In genomic region chr4:7678318-7678852, GRCh38 we compare ENCODE assay signal across 14 cellular contexts.
DNase-seq lines count a peak whose midpoint lies in the region; ATAC-seq, FAIRE-seq and TF ChIP-seq lines count a peak whose summit lies in the region.
"Had no signal": no experiment of that assay in that cellular context is flagged by ENCODE, and none has a peak within 500 bp of the region (broad histone marks: within the 10 kb centered on the region; RNA-seq: fewer than 3 reads in every experiment).

No MANE protein-coding gene starts in this region.

- FAIRE-seq in A549 (lab: Jason Lieb, UNC) (no peak), bronchial epithelial cell (lab: Jason Lieb, UNC) (peak; percentile 60)
- FAIRE-seq: GM19239, HTR-8/SVneo had no signal

- TF ChIP-seq EP300 in A549 (IDR thresholded peaks at IDR 0.05) = no peak

- H3K27me3 Mint-ChIP-seq in type B pancreatic cell = no peaks in the 10 kb centered on the region

- no peak overlapping the region for H3K4me3 ChIP-seq in A549
- no peak overlapping the region for H3K4me3 ChIP-seq in BLaER1 treated with 17β-estradiol and CSF1 and Interleukin-3, amounts not matched to agents 10 nM and 100 nM
- no peak overlapping the region for H3K4me3 ChIP-seq in bronchial epithelial cell (ENCODE audit: low read depth, low read length)
- H3K4me3 ChIP-seq in lower lobe of right lung = no peak overlapping the region

- DNase-seq in A549 (ENCODE audit: low read depth in 1 of 2, low spot score in 1 of 2) (no peak), bronchial epithelial cell (ENCODE audit: low read depth) (no peak), lower lobe of right lung (peak; percentile 18), SKM-1 treated with dmso at 0.1 percent for 144 hours (lab: John Stamatoyannopoulos, UW; ENCODE audit: unreplicated experiment) (no peak), type B pancreatic cell (ENCODE audit: extremely low spot score, unreplicated experiment) (no peak), NCI-H1048 (lab: John Stamatoyannopoulos, UW) (no peak)
- DNase-seq: CD4-positive, CD25-positive, alpha-beta regulatory T cell; DMS53; GF-D8; GOT3; HCEC 1CT had no signal

- peaks cover 5% of the 10 kb centered on the region for H3K4me1 Mint-ChIP-seq in type B pancreatic cell (ENCODE audit: unreplicated experiment)
- H3K4me1 Mint-ChIP-seq: CD4-positive, CD25-positive, alpha-beta regulatory T cell had no signal

- H3K4me1 ChIP-seq in A549 = no peaks in the 10 kb centered on the region
- H3K4me1 ChIP-seq in BLaER1 treated with 17β-estradiol and CSF1 and Interleukin-3, amounts not matched to agents 10 nM and 100 nM = peaks cover 19 to 56% (median 50%) of the 10 kb centered on the region in 10 experiments
- H3K4me1 ChIP-seq in lower lobe of right lung = no peaks in the 10 kb centered on the region

- TF ChIP-seq CTCF in A549 (IDR thresholded peaks at IDR 0.05) (no peak), bronchial epithelial cell (IDR thresholded peaks at IDR 0.05; ENCODE audit: insufficient read depth, low read length, severe bottlenecking) (no peak), lower lobe of right lung (IDR thresholded peaks at IDR 0.05) (no peak), type B pancreatic cell (conservative IDR thresholded peaks at IDR 0.05) (no peak)

- peaks cover 0 to 8% (median 0%) of the 10 kb centered on the region in 11 experiments; a peak in 2 of 22 replicates for H4K20me1 ChIP-seq in BLaER1 treated with 17β-estradiol and CSF1 and Interleukin-3, amounts not matched to agents 10 nM and 100 nM

- H3K9me3 ChIP-seq in A549 (no peaks in the 10 kb centered on the region), lower lobe of right lung (peaks cover 10% of the 10 kb centered on the region)
- H3K9me3 ChIP-seq in BLaER1 treated with 17β-estradiol and CSF1 and Interleukin-3, amounts not matched to agents 10 nM and 100 nM (replicated peaks in 1 of 11) = peaks cover 0 to 18% (median 0%) of the 10 kb centered on the region in 11 experiments; a peak in 4 of 22 replicates

- peaks cover 0 to 9% (median 0%) of the 10 kb centered on the region in 11 experiments; a peak in 1 of 22 replicates for H3K36me3 ChIP-seq in BLaER1 treated with 17β-estradiol and CSF1 and Interleukin-3, amounts not matched to agents 10 nM and 100 nM
- no peaks in the 10 kb centered on the region for H3K36me3 ChIP-seq in bronchial epithelial cell (ENCODE audit: control insufficient read depth, insufficient read depth, low read length)
- no peaks in the 10 kb centered on the region for H3K36me3 ChIP-seq in lower lobe of right lung

- H3K4me3 Mint-ChIP-seq in type B pancreatic cell = no peak overlapping the region
- H3K4me3 Mint-ChIP-seq: CD4-positive, CD25-positive, alpha-beta regulatory T cell had no signal

- H3K27me3 ChIP-seq in BLaER1 treated with 17β-estradiol and CSF1 and Interleukin-3, amounts not matched to agents 10 nM and 100 nM = no peaks in the 10 kb centered on the region
- no peaks in the 10 kb centered on the region for H3K27me3 ChIP-seq in bronchial epithelial cell (ENCODE audit: control insufficient read depth, insufficient read depth, low read length)
- no peaks in the 10 kb centered on the region for H3K27me3 ChIP-seq in lower lobe of right lung (ENCODE audit: low read depth)

- H3K9ac ChIP-seq in BLaER1 treated with 17β-estradiol and CSF1 and Interleukin-3, amounts not matched to agents 10 nM and 100 nM = no peak overlapping the region

- 89% methylated on average over 7 of the region's 9 CpGs for WGBS in A549 (ENCODE audit: missing lambda C conversion rate)

- TF ChIP-seq POLR2A in A549 (IDR thresholded peaks at IDR 0.05; ENCODE audit: low read length) = no peak

- peaks cover 13% of the 10 kb centered on the region for H3K36me3 Mint-ChIP-seq in type B pancreatic cell
- H3K36me3 Mint-ChIP-seq: CD4-positive, CD25-positive, alpha-beta regulatory T cell had no signal

- ATAC-seq in A549 (no peak), lower lobe of right lung (no peak)

- TF ChIP-seq RAD21 in A549 (conservative IDR thresholded peaks at IDR 0.05 in 1 of 2, IDR thresholded peaks at IDR 0.05 in 1 of 2) = no peak

- peaks cover 6% of the 10 kb centered on the region for H3K9me3 Mint-ChIP-seq in type B pancreatic cell

- no peak overlapping the region for H3K27ac ChIP-seq in A549
- no peak overlapping the region for H3K27ac ChIP-seq in BLaER1 treated with 17β-estradiol and CSF1 and Interleukin-3, amounts not matched to agents 10 nM and 100 nM
- H3K27ac ChIP-seq in lower lobe of right lung = no peak overlapping the region

- intact Hi-C loops in lower lobe of right lung (cut with DNase I) = no loop called here

- H3K27ac Mint-ChIP-seq in type B pancreatic cell = no peak overlapping the region
- H3K27ac Mint-ChIP-seq: CD4-positive, CD25-positive, alpha-beta regulatory T cell had no signal

- H3K4me2 ChIP-seq in A549 = no peak overlapping the region
- peak overlapping the region in 7 of 11 experiments; percentile 37 to 71 (median 69); a peak in 9 of 22 replicates for H3K4me2 ChIP-seq in BLaER1 treated with 17β-estradiol and CSF1 and Interleukin-3, amounts not matched to agents 10 nM and 100 nM

- CTCF ChIA-PET in A549 (lab: Yijun Ruan, JAX) = no interaction called here

- POLR2A ChIA-PET in A549 (lab: Yijun Ruan, JAX) = no interaction called here

TF ChIP-seq in A549, 52 proteins besides CTCF, POLR2A, EP300 and RAD21:
- TF ChIP-seq USF2 (IDR thresholded peaks at IDR 0.05) = no peak
- TF ChIP-seq ZC3H11A (IDR thresholded peaks at IDR 0.05) = no peak
- no peak for TF ChIP-seq CBX2 (IDR thresholded peaks at IDR 0.05; ENCODE audit: borderline replicate concordance, low read depth)
- peak; percentile 30 for TF ChIP-seq ZFP36 (IDR thresholded peaks at IDR 0.05; ENCODE audit: borderline replicate concordance, partially characterized antibody)
- no peak for TF ChIP-seq ZNF302 (CRISPR knock-in tag; IDR thresholded peaks at IDR 0.05)
TF ChIP-seq in A549: peak in this region for 1.
